ENCODE assay signal across 8 cellular contexts in the genomic region with DNA sequence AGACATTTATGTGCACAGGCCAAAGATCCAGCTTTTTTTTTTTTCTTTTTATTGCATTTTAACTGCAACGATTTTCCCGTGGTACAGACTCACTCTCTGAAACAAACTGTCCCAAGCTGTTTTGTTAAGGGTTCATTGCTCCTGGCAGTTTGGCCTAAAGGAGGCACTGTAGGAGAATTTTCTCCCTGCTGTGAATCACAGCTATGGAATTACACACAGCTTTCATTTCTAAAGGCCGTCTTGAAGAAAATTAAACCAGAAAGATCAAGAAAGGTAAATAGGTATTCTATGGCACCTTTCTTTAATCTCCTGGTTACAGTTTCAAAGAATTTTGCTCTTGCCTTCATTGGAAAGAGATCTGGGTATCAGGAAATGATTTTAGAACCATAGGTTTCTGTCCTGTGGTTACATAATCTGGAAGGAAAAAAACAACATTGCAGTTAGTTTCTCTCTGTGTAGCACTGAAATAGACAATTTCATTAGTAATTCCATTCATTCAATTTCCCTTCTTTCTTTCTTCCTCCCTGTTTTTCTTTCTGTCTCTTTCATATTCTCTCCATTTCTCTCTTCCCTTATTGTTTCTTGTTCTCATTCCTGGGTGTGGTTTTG. TPM values are rescaled to one million over a fixed set of nuclear protein-coding genes. Genes with fewer than 3 reads are reported as not detected.
DNase-seq lines count a peak whose midpoint lies in the region; ATAC-seq and TF ChIP-seq lines count a peak whose summit lies in the region.

No MANE protein-coding gene starts in this region.

- intact Hi-C loops in heart right ventricle (cut with DNase I), result loop anchor here (1.0 to 10.0 kb wide), 10 partner anchors 37 to 140 kb away; a partner anchor contains a TSS

- H3K9me3 ChIP-seq in AG04450 (ENCODE audit: control insufficient read depth, insufficient read depth, low read length) (no peaks in the 10 kb centered on the region), heart right ventricle (no peaks in the 10 kb centered on the region)

- POLR2A ChIA-PET in AG04450 (lab: Yijun Ruan, JAX), result interaction anchor here (1.3 kb wide), 1 partner anchor 64 kb away, joined by 9 read pairs; no protein-coding TSS in a partner anchor

- no peak overlapping the region for H3K27ac ChIP-seq in AG04450 (ENCODE audit: low read depth, low read length)
- peak overlapping the region; percentile 26 for H3K27ac ChIP-seq in adipose tissue (ENCODE audit: low read depth, low read length)
- peak overlapping the region; percentile 42 to 89 (median 70) for H3K27ac ChIP-seq in heart right ventricle

- H3K27me3 ChIP-seq in AG04450 (ENCODE audit: control insufficient read depth, insufficient read depth, low read length) (peaks cover 2% of the 10 kb centered on the region), heart right ventricle (no peaks in the 10 kb centered on the region)

- ATAC-seq in heart right ventricle, result peak; percentile 76 to 92 (median 84)
- ATAC-seq in HG03175 (IDR thresholded peaks at IDR 0.05; ENCODE audit: unreplicated experiment), result no peak

- TF ChIP-seq CTCF in AG04450 (IDR thresholded peaks at IDR 0.05; ENCODE audit: low read depth, low read length) (peak; percentile 83), HFF-Myc (IDR thresholded peaks at IDR 0.05; ENCODE audit: low read depth, low read length, missing control alignments) (peak; percentile 65), heart right ventricle (IDR thresholded peaks at IDR 0.05) (peak; percentile 50 to 89 (median 78))

- WGBS in adipose tissue, 3 donors, result 9 to 12% (median 9%) methylated on average over 3 of the region's 3 CpGs
- WGBS in heart right ventricle, 2 donors, result 1 to 2% methylated on average over 3 of the region's 3 CpGs

- H3K4me3 ChIP-seq in AG04450 (ENCODE audit: low read depth, low read length), result peak overlapping the region; percentile 26
- no peak overlapping the region for H3K4me3 ChIP-seq in HFF-Myc (replicated peaks; ENCODE audit: low read depth, low read length)
- peak overlapping the region in 8 of 10 donors; percentile 18 to 55 (median 45) for H3K4me3 ChIP-seq in heart right ventricle

- no peaks in the 10 kb centered on the region for H3K36me3 ChIP-seq in heart right ventricle

- DNase-seq in AG04450 (ENCODE audit: low read depth, low spot score) (peak; percentile 34), HFF-Myc (ENCODE audit: extremely low read depth, low read depth) (peak; percentile 7), heart right ventricle (peak in 1 of 2 donors; percentile 69), pulmonary artery endothelial cell (ENCODE audit: low read depth, low spot score) (peak; percentile 19), NCI-H446 treated with DMSO at 0.1 percent for 48 hours (lab: John Stamatoyannopoulos, UW) (no peak)
- DNase-seq in activated effector memory CD4-positive, alpha-beta T cell treated with anti-CD3 and anti-CD28 coated beads, Interleukin-2, amount 50 U/mL, for 16 hours, result no peak

- peaks cover 9 to 54% (median 42%) of the 10 kb centered on the region in 9 donors for H3K4me1 ChIP-seq in heart right ventricle

- CTCF ChIA-PET in AG04450 (lab: Charles Lee), result interaction anchor here (0.6 to 11.5 kb wide), 36 partner anchors 10 to 267 kb away, joined by 3 to 367 read pairs (median 4); a partner anchor contains a TSS

RNA-seq across cellular contexts. Expression of a gene that starts 51.2 kb away (rescaled TPM):
- polyA plus RNA-seq in AG04450 (2011; rRNA removed) (0.04 and 0.05 TPM in 2 replicates), adipose tissue (100 to 1,000 TPM; 106 to 387 (median 182) TPM), heart right ventricle (100 to 1,000 TPM; 114 to 369 TPM)
- 0.09 and 0.18 TPM in 2 replicates for polyA minus RNA-seq in AG04450 (2011; rRNA and poly(A)+ RNA removed)
- total RNA-seq in heart right ventricle (1,000 to 10,000 TPM in 3 of 10 donors, 100 to 1,000 TPM in 5, 10 to 100 TPM in 2; 63.0 to 2,183 (median 269) TPM), pulmonary artery endothelial cell (5.9 and 13.2 TPM in 2 replicates)

RNA-seq across cellular contexts. Expression of a gene that starts 59.4 kb away (rescaled TPM):
- polyA plus RNA-seq in AG04450 (2011; rRNA removed), result 0.06 TPM in 1 of 2 replicates, not detected in the other
- polyA minus RNA-seq in AG04450 (2011; rRNA and poly(A)+ RNA removed), result not detected in 2 replicates
- polyA plus RNA-seq in adipose tissue, result under 1 TPM; 0.09 to 0.22 (median 0.22) TPM
- total RNA-seq in heart right ventricle, result 1 to 10 TPM; 1.3 to 7.1 (median 3.1) TPM
- 1 to 10 TPM in 1 of 2 donors, under 1 TPM in 1; 0.26 to 1.7 TPM for polyA plus RNA-seq in heart right ventricle
- total RNA-seq in pulmonary artery endothelial cell, result under 0.01 TPM in 1 of 2 replicates, not detected in the other

Comparison
In these comparisons a context has a peak if more than half of its experiments do, and no peak if none do; other contexts are left out.
1. DNase-seq: peak in AG04450 (single experiment), HFF-Myc (single experiment) and pulmonary artery endothelial cell (single experiment); none in NCI-H446 treated with DMSO at 0.1 percent for 48 hours (single experiment) and activated effector memory CD4-positive, alpha-beta T cell treated with anti-CD3 and anti-CD28 coated beads, Interleukin-2, amount 50 U/mL, for 16 hours (single experiment).
2. RNA of a gene that starts 51.2 kb away (polyA plus RNA-seq): 114 to 369 TPM in heart right ventricle and 106 to 387 TPM in adipose tissue; 0.04 to 0.05 TPM in AG04450; every median in the first group is over 100 times any median in the second.
3. Peak in every context shown above with its lines, with median percentiles within 50 percentile points of each other: CTCF ChIP-seq.